19 cellular contexts compared by ENCODE assay signal in the genomic region with DNA sequence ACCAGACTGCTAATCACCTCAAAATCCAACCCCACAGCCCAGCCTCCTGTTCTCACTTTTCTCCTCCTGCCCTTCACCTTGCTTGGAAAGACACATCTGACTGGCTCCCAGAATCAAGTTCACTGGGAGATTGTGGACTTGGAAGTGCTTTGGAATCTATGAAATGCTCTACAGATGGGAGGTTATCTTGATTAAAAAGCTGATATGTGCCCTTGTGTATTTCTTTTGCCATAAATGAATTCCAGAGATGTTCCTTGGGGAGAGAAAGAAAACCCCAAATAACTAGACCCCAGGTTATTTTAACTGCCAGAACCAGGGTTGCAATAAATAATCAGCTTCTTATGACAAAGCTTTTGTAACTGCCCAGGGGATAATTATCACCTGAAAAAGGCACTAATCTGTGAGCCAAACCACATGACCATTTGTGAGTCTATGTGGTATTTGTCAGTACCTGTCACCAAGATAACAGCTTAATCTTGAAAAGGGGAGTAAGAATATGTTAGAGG. TPM values are rescaled to one million over a fixed set of nuclear protein-coding genes. Genes with fewer than 3 reads are reported as not detected.
DNase-seq lines count a peak whose midpoint lies in the region; ATAC-seq and TF ChIP-seq lines count a peak whose summit lies in the region.
"Had no signal": no experiment of that assay in that cellular context is flagged by ENCODE, and none has a peak within 500 bp of the region (broad histone marks: within the 10 kb centered on the region; RNA-seq: fewer than 3 reads in every experiment).

No MANE protein-coding gene starts in this region.

- H3K79me2 ChIP-seq in GM23338 (replicated peaks; ENCODE audit: insufficient read depth) (no peaks in the 10 kb centered on the region), mesendoderm (ENCODE audit: control insufficient read depth, insufficient read depth, low read length) (no peaks in the 10 kb centered on the region)

- DNase-seq in DMS 273 (lab: John Stamatoyannopoulos, UW; ENCODE audit: unreplicated experiment) (peak; percentile 29), DMS 273 treated with DMSO at 0.1 percent for 48 hours (lab: John Stamatoyannopoulos, UW) (no peak), GM23338 (ENCODE audit: low spot score) (no peak), WERI-Rb-1 (no peak), mesendoderm (peak; percentile 86), EL (no peak)
- DNase-seq in activated CD4-positive, alpha-beta T cell treated with anti-CD3 and anti-CD28 coated beads for 1 hour = no peak
- DNase-seq: amniotic stem cell; immature natural killer cell; MV-4-11; NCI-H2107; NCI-H774; stimulated activated CD4-positive, alpha-beta T cell treated with anti-CD3 and anti-CD28 coated beads, Interleukin-2, amount 100 ng/mL, for 24 hours; thyroid gland had no signal

- H2AK5ac ChIP-seq in mesendoderm (ENCODE audit: low read length) = no peak overlapping the region

- no peaks in the 10 kb centered on the region for H3K27me3 ChIP-seq in GM23338 (ENCODE audit: insufficient read depth)
- no peaks in the 10 kb centered on the region for H3K27me3 ChIP-seq in WERI-Rb-1 (ENCODE audit: insufficient read depth, low read depth, severe bottlenecking)
- no peaks in the 10 kb centered on the region for H3K27me3 ChIP-seq in mesendoderm (ENCODE audit: insufficient read depth, low read length, poor library complexity)
- H3K27me3 ChIP-seq: gastroesophageal sphincter, right atrium auricular region, thyroid gland had no signal

- no peak overlapping the region for H2AFZ ChIP-seq in GM23338

- TF ChIP-seq CTCF in GM23338 (conservative IDR thresholded peaks at IDR 0.05; ENCODE audit: low read depth in 2 of 2) (no peak), WERI-Rb-1 (IDR thresholded peaks at IDR 0.05; ENCODE audit: low read depth, low read length) (no peak)

- H3K4me1 ChIP-seq in GM23338 (ENCODE audit: insufficient read depth) = peaks cover 25% of the 10 kb centered on the region
- peaks cover 11% of the 10 kb centered on the region for H3K4me1 ChIP-seq in mesendoderm (ENCODE audit: control insufficient read depth, low read depth, low read length)

- ATAC-seq in GM23338 = no peak
- no peak for ATAC-seq in GM18861 (IDR thresholded peaks at IDR 0.05; ENCODE audit: unreplicated experiment)
- ATAC-seq: gastroesophageal sphincter had no signal

- H4K20me1 ChIP-seq in GM23338 (replicated peaks; ENCODE audit: insufficient read depth) = no peaks in the 10 kb centered on the region
- H4K20me1 ChIP-seq: BLaER1 treated with 17β-estradiol and CSF1 and Interleukin-3, amounts not matched to agents 10 nM and 100 nM had no signal

- H3K4me3 Mint-ChIP-seq in GM23338 = no peak overlapping the region
- H3K4me3 Mint-ChIP-seq: immature natural killer cell had no signal

- no peaks in the 10 kb centered on the region for H3F3A ChIP-seq in GM23338 (replicated peaks; ENCODE audit: low read depth)

- H4K8ac ChIP-seq in mesendoderm (ENCODE audit: low read depth, low read length) = no peak overlapping the region

- no peak overlapping the region for H3K4ac ChIP-seq in mesendoderm (ENCODE audit: low read depth, low read length)

- H3K36me3 Mint-ChIP-seq in GM23338 (ENCODE audit: low read depth) = no peaks in the 10 kb centered on the region
- H3K36me3 Mint-ChIP-seq: immature natural killer cell had no signal

- H3K9ac ChIP-seq in mesendoderm (ENCODE audit: low read length) = no peak overlapping the region
- H3K9ac ChIP-seq: BLaER1 treated with 17β-estradiol and CSF1 and Interleukin-3, amounts not matched to agents 10 nM and 100 nM had no signal

- H3K9me3 Mint-ChIP-seq in GM23338 = no peaks in the 10 kb centered on the region
- H3K9me3 Mint-ChIP-seq: immature natural killer cell had no signal

- H3K23ac ChIP-seq in mesendoderm (ENCODE audit: low read length) = no peak overlapping the region

- H3K79me1 ChIP-seq in mesendoderm (ENCODE audit: low read length) = no peaks in the 10 kb centered on the region

- peak overlapping the region; percentile 13; the same call in 1 of the 2 replicates for H3K4me3 ChIP-seq in GM23338
- H3K4me3 ChIP-seq in WERI-Rb-1 (ENCODE audit: low read depth, low read length) = no peak overlapping the region
- no peak overlapping the region for H3K4me3 ChIP-seq in mesendoderm (ENCODE audit: low read length)
- H3K4me3 ChIP-seq: BLaER1 treated with 17β-estradiol and CSF1 and Interleukin-3, amounts not matched to agents 10 nM and 100 nM; gastroesophageal sphincter; right atrium auricular region; thyroid gland had no signal

- H2BK15ac ChIP-seq in mesendoderm (replicated peaks; ENCODE audit: low read depth) = no peak overlapping the region

- no peak overlapping the region for H3K18ac ChIP-seq in mesendoderm (ENCODE audit: low read length)

- peak overlapping the region; percentile 4 for H3K56ac ChIP-seq in mesendoderm (ENCODE audit: low read length)

- H3K27ac Mint-ChIP-seq in GM23338 = peak overlapping the region; percentile 6; the same call in 1 of the 2 replicates

- H3K36me3 ChIP-seq in GM23338 (ENCODE audit: insufficient read depth) (no peaks in the 10 kb centered on the region), WERI-Rb-1 (no peaks in the 10 kb centered on the region), mesendoderm (ENCODE audit: control insufficient read depth, insufficient read depth, low read length) (no peaks in the 10 kb centered on the region)
- H3K36me3 ChIP-seq: BLaER1 treated with 17β-estradiol and CSF1 and Interleukin-3, amounts not matched to agents 10 nM and 100 nM; gastroesophageal sphincter; right atrium auricular region; thyroid gland had no signal

- no peaks in the 10 kb centered on the region for H3K9me2 ChIP-seq in GM23338 (ENCODE audit: insufficient read depth)

- peaks cover 27% of the 10 kb centered on the region for H3K4me1 Mint-ChIP-seq in GM23338

- no peak overlapping the region for H4K5ac ChIP-seq in mesendoderm (ENCODE audit: low read length)

- no peak overlapping the region for H2BK5ac ChIP-seq in mesendoderm (ENCODE audit: low read length)

- H3K4me2 ChIP-seq in GM23338 (peak overlapping the region; percentile 45), mesendoderm (ENCODE audit: low read length) (no peak overlapping the region)
- H3K4me2 ChIP-seq: BLaER1 treated with 17β-estradiol and CSF1 and Interleukin-3, amounts not matched to agents 10 nM and 100 nM had no signal

- H3K27ac ChIP-seq in GM23338 (ENCODE audit: low read depth) (no peak overlapping the region), WERI-Rb-1 (peak overlapping the region; percentile 9; the same call in 1 of the 2 replicates), mesendoderm (ENCODE audit: low read depth, low read length) (no peak overlapping the region)
- H3K27ac ChIP-seq: 22Rv1; BLaER1 treated with 17β-estradiol and CSF1 and Interleukin-3, amounts not matched to agents 10 nM and 100 nM; gastroesophageal sphincter; right atrium auricular region had no signal

- no peak overlapping the region for H2BK120ac ChIP-seq in mesendoderm (ENCODE audit: low read depth, low read length)

- H3K27me3 Mint-ChIP-seq in GM23338 (ENCODE audit: insufficient read depth, low read depth, poor library complexity) = peaks cover 1% of the 10 kb centered on the region

- H3K9me3 ChIP-seq in WERI-Rb-1 (ENCODE audit: severe bottlenecking) = no peaks in the 10 kb centered on the region
- H3K9me3 ChIP-seq: BLaER1 treated with 17β-estradiol and CSF1 and Interleukin-3, amounts not matched to agents 10 nM and 100 nM; gastroesophageal sphincter; right atrium auricular region; thyroid gland had no signal

TF ChIP-seq in GM23338, 12 proteins besides CTCF, POLR2A, EP300 and RAD21:
- TF ChIP-seq, protein P1, sequence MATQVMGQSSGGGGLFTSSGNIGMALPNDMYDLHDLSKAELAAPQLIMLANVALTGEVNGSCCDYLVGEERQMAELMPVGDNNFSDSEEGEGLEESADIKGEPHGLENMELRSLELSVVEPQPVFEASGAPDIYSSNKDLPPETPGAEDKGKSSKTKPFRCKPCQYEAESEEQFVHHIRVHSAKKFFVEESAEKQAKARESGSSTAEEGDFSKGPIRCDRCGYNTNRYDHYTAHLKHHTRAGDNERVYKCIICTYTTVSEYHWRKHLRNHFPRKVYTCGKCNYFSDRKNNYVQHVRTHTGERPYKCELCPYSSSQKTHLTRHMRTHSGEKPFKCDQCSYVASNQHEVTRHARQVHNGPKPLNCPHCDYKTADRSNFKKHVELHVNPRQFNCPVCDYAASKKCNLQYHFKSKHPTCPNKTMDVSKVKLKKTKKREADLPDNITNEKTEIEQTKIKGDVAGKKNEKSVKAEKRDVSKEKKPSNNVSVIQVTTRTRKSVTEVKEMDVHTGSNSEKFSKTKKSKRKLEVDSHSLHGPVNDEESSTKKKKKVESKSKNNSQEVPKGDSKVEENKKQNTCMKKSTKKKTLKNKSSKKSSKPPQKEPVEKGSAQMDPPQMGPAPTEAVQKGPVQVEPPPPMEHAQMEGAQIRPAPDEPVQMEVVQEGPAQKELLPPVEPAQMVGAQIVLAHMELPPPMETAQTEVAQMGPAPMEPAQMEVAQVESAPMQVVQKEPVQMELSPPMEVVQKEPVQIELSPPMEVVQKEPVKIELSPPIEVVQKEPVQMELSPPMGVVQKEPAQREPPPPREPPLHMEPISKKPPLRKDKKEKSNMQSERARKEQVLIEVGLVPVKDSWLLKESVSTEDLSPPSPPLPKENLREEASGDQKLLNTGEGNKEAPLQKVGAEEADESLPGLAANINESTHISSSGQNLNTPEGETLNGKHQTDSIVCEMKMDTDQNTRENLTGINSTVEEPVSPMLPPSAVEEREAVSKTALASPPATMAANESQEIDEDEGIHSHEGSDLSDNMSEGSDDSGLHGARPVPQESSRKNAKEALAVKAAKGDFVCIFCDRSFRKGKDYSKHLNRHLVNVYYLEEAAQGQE (IDR thresholded peaks at IDR 0.05; ENCODE audit: unreplicated experiment) = no peak
- no peak for TF ChIP-seq ZNF331 (CRISPR knock-in tag; IDR thresholded peaks at IDR 0.05; ENCODE audit: low read depth)
- no peak for TF ChIP-seq NANOG (IDR thresholded peaks at IDR 0.05; ENCODE audit: borderline replicate concordance)
- TF ChIP-seq EZH2phosphoT487 (IDR thresholded peaks at IDR 0.05; ENCODE audit: unreplicated experiment) = no peak
- TF ChIP-seq STAT1 (IDR thresholded peaks at IDR 0.05; ENCODE audit: unreplicated experiment) = no peak
- no peak for TF ChIP-seq ZNF114 (CRISPR knock-in tag; IDR thresholded peaks at IDR 0.05)
- TF ChIP-seq EZH2 (IDR thresholded peaks at IDR 0.05; ENCODE audit: low read depth, unreplicated experiment) = no peak
- TF ChIP-seq, protein P2, sequence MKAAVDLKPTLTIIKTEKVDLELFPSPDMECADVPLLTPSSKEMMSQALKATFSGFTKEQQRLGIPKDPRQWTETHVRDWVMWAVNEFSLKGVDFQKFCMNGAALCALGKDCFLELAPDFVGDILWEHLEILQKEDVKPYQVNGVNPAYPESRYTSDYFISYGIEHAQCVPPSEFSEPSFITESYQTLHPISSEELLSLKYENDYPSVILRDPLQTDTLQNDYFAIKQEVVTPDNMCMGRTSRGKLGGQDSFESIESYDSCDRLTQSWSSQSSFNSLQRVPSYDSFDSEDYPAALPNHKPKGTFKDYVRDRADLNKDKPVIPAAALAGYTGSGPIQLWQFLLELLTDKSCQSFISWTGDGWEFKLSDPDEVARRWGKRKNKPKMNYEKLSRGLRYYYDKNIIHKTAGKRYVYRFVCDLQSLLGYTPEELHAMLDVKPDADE (IDR thresholded peaks at IDR 0.05) = no peak

RNA-seq across cellular contexts. Expression of a gene that starts 21.7 kb away (rescaled TPM):
- 5.0 and 8.0 TPM in 2 replicates for total RNA-seq in GM23338 (2014; rRNA removed; shearing (Covaris generic))
- polyA plus RNA-seq in GM23338 (2016; fragmentation: Nextera tagmentation; extraction: Ambion mirVana) = 2.7 and 5.1 TPM in 2 replicates
- polyA plus RNA-seq in mesendoderm (2013, experiment 1 of 2) = 2.7 TPM
- 2.8 TPM for polyA plus RNA-seq in mesendoderm (2013, experiment 2 of 2)

Comparison
In these comparisons a context has a peak if more than half of its experiments do, and no peak if none do; other contexts are left out.
1. DNase-seq: peak in DMS 273 (single experiment) and mesendoderm (single experiment); none in DMS 273 treated with DMSO at 0.1 percent for 48 hours (single experiment), GM23338 (single experiment), WERI-Rb-1 (single experiment), EL (single experiment) and activated CD4-positive, alpha-beta T cell treated with anti-CD3 and anti-CD28 coated beads for 1 hour (single experiment).